Comparison of ENCODE assay signal across 25 cellular contexts in genomic region chr9:88736136-88736637, GRCh38.
"Had no signal": no experiment of that assay in that cellular context is flagged by ENCODE, and none has a peak within 500 bp of the region (broad histone marks: within the 10 kb centered on the region; RNA-seq: fewer than 3 reads in every experiment).

No MANE protein-coding gene starts in this region.

- H3K4me3 Mint-ChIP-seq: activated CD8-positive, alpha-beta T cell treated with anti-CD3 and anti-CD28 coated beads, Interleukin-2, amount 10 ng/mL, durations not matched to agents 7 days and 5 days; activated T-helper 1 cell treated with anti-CD3 and anti-CD28 coated beads, Interleukin-12 subunit alpha, Interleukin-12 subunit beta, Interleukin-2, Interleukin-4 antibody, amounts not matched to agents 30 ng/mL and 10 ng/mL and 1 ng/mL, durations not matched to agents 14 hours and 24 hours and 36 hours; effector memory CD8-positive, alpha-beta T cell; natural killer cell treated with Interleukin-12 subunit alpha and Interleukin-12 subunit beta and Interleukin-15 and Interleukin-18, amount 100 ng/mL, for 72 hours; T-cell; T-helper 2 cell treated with Interferon-gamma antibody and Interleukin-4, amounts not matched to agents 5 μg/mL and 100 μg/mL, for 36 hours had no signal

- DNase-seq: activated CD4-positive, alpha-beta T cell treated with anti-CD3 and anti-CD28 coated beads for 1 hour; activated CD4-positive, alpha-beta T cell treated with anti-CD3 and anti-CD28 coated beads, Interleukin-2, amount 50 U/mL, for 1 hour; activated CD8-positive, alpha-beta T cell treated with anti-CD3 and anti-CD28 coated beads, Interleukin-2, amount 10 ng/mL, durations not matched to agents 7 days and 5 days; activated gamma-delta T cell; aorta; brain microvascular endothelial cell; caudate nucleus; effector memory CD8-positive, alpha-beta T cell; esophagus squamous epithelium; foreskin keratinocyte; hippocampal formation; left ventricle myocardium inferior; midbrain; spleen; stimulated activated CD4-positive, alpha-beta T cell treated with anti-CD3 and anti-CD28 coated beads, Interleukin-4, amount 100 ng/mL, for 1 hour; stimulated activated naive CD4-positive, alpha-beta T cell; T-cell; upper lobe of right lung; WERI-Rb-1 had no signal

- H3K4me1 ChIP-seq: left ventricle myocardium inferior, spleen had no signal

- ATAC-seq: activated CD8-positive, alpha-beta T cell treated with anti-CD3 and anti-CD28 coated beads, Interleukin-2, amount 10 ng/mL, durations not matched to agents 7 days and 5 days; activated naive CD4-positive, alpha-beta T cell treated with anti-CD3 and anti-CD28 coated beads, Interleukin-2, amount 50 U/mL, for 72 hours; effector memory CD8-positive, alpha-beta T cell; foreskin keratinocyte; T-cell; upper lobe of right lung had no signal

- H3K4me1 Mint-ChIP-seq: T-cell had no signal

- H3K36me3 ChIP-seq: brain microvascular endothelial cell, esophagus squamous epithelium, left ventricle myocardium inferior, spleen, thoracic aorta, upper lobe of right lung, WERI-Rb-1 had no signal

- H3K9me3 Mint-ChIP-seq: activated naive CD4-positive, alpha-beta T cell treated with anti-CD3 and anti-CD28 coated beads, Interleukin-2, amount 50 U/mL, for 72 hours; activated T-helper 1 cell treated with anti-CD3 and anti-CD28 coated beads, Interleukin-12 subunit alpha, Interleukin-12 subunit beta, Interleukin-2, Interleukin-4 antibody, amounts not matched to agents 30 ng/mL and 10 ng/mL and 1 ng/mL, durations not matched to agents 14 hours and 24 hours and 36 hours; natural killer cell treated with Interleukin-12 subunit alpha and Interleukin-12 subunit beta and Interleukin-15 and Interleukin-18, amount 100 ng/mL, for 72 hours; T-helper 2 cell treated with Interferon-gamma antibody and Interleukin-4, amounts not matched to agents 5 μg/mL and 100 μg/mL, for 36 hours had no signal

- H3K27me3 ChIP-seq: brain microvascular endothelial cell, esophagus squamous epithelium, foreskin keratinocyte, upper lobe of right lung had no signal

- H3K36me3 Mint-ChIP-seq: activated naive CD4-positive, alpha-beta T cell treated with anti-CD3 and anti-CD28 coated beads, Interleukin-2, amount 50 U/mL, for 72 hours; natural killer cell treated with Interleukin-12 subunit alpha and Interleukin-12 subunit beta and Interleukin-15 and Interleukin-18, amount 100 ng/mL, for 72 hours; T-cell had no signal

- H3K9me3 ChIP-seq: esophagus squamous epithelium, spleen, thoracic aorta, upper lobe of right lung had no signal

- H3K27ac Mint-ChIP-seq: activated CD8-positive, alpha-beta T cell treated with anti-CD3 and anti-CD28 coated beads, Interleukin-2, amount 10 ng/mL, durations not matched to agents 7 days and 5 days; activated naive CD4-positive, alpha-beta T cell treated with anti-CD3 and anti-CD28 coated beads, Interleukin-2, amount 50 U/mL, for 72 hours; activated T-helper 1 cell treated with anti-CD3 and anti-CD28 coated beads, Interleukin-12 subunit alpha, Interleukin-12 subunit beta, Interleukin-2, Interleukin-4 antibody, amounts not matched to agents 30 ng/mL and 10 ng/mL and 1 ng/mL, durations not matched to agents 14 hours and 24 hours and 36 hours; effector memory CD8-positive, alpha-beta T cell; natural killer cell treated with Interleukin-12 subunit alpha and Interleukin-12 subunit beta and Interleukin-15 and Interleukin-18, amount 100 ng/mL, for 72 hours; progenitor cell of endocrine pancreas; T-cell; T-helper 2 cell treated with Interferon-gamma antibody and Interleukin-4, amounts not matched to agents 5 μg/mL and 100 μg/mL, for 36 hours had no signal

- H3K27ac ChIP-seq: brain microvascular endothelial cell, esophagus squamous epithelium, foreskin keratinocyte, left ventricle myocardium inferior, spleen, thoracic aorta, upper lobe of right lung, WERI-Rb-1 had no signal

- H3K4me3 ChIP-seq: esophagus squamous epithelium, left ventricle myocardium inferior, spleen, thoracic aorta, upper lobe of right lung had no signal
